8 cellular contexts compared by ENCODE assay signal in genomic region chr9:100351508-100351907, GRCh38. TPM values are rescaled to one million over a fixed set of nuclear protein-coding genes. Genes with fewer than 3 reads are reported as not detected.
DNase-seq lines count a peak whose midpoint lies in the region; ATAC-seq and TF ChIP-seq lines count a peak whose summit lies in the region.

No MANE protein-coding gene starts in this region.

- H3K9me3 Mint-ChIP-seq in WTC11 = peaks cover 11% of the 10 kb centered on the region

- no peaks in the 10 kb centered on the region for H3F3A ChIP-seq in smooth muscle cell (ENCODE audit: low read depth)

- H3K27ac ChIP-seq in HCT116 (ENCODE audit: low read depth, low read length) = no peak overlapping the region
- no peak overlapping the region for H3K27ac ChIP-seq in hepatocyte
- H3K27ac ChIP-seq in smooth muscle cell (ENCODE audit: low read depth) = no peak overlapping the region

- no peaks in the 10 kb centered on the region for H3K27me3 Mint-ChIP-seq in WTC11 (ENCODE audit: low read depth)

- BruUV-seq in HCT116 (replicated peaks; lab: Mats Ljungman, UMichigan) = no TSS peak

- H3K9me2 ChIP-seq in HCT116 (ENCODE audit: insufficient read depth) = no peaks in the 10 kb centered on the region
- no peaks in the 10 kb centered on the region for H3K9me2 ChIP-seq in hepatocyte (replicated peaks; ENCODE audit: insufficient read depth)

- RAD21 ChIA-PET in HCT116 (lab: Charles Lee; ENCODE audit: low non-redundant PET in 1 of 2, low total read pairs in 2 of 2, uncharacterized antibody in 2 of 2, unreplicated experiment in 2 of 2) = no interaction called here

- no peak for TF ChIP-seq POLR2A in HCT116 (IDR thresholded peaks at IDR 0.05; ENCODE audit: borderline replicate concordance, extremely low read depth, insufficient read depth, insufficient read length)

- peaks cover 7 to 20% of the 10 kb centered on the region in 2 experiments for H3K36me3 ChIP-seq in HCT116 (ENCODE audit: control insufficient read depth in 1 of 2, insufficient read depth in 2 of 2, low read length in 2 of 2)
- no peaks in the 10 kb centered on the region for H3K36me3 ChIP-seq in hepatocyte (replicated peaks; ENCODE audit: insufficient read depth, low read depth)
- H3K36me3 ChIP-seq in smooth muscle cell (ENCODE audit: low read depth) = no peaks in the 10 kb centered on the region

- peak overlapping the region; percentile 88; the same call in 1 of the 2 replicates for H3K27ac Mint-ChIP-seq in WTC11

- no peak overlapping the region for H2AFZ ChIP-seq in HCT116 (ENCODE audit: low read depth, low read length, poor library complexity, severe bottlenecking)
- H2AFZ ChIP-seq in hepatocyte = no peak overlapping the region
- peak overlapping the region; percentile 89 for H2AFZ ChIP-seq in smooth muscle cell (ENCODE audit: low read depth)

- no peaks in the 10 kb centered on the region for H3K27me3 ChIP-seq in HCT116 (ENCODE audit: insufficient read depth, low read length)
- no peaks in the 10 kb centered on the region for H3K27me3 ChIP-seq in hepatocyte
- H3K27me3 ChIP-seq in smooth muscle cell (ENCODE audit: low read depth) = no peaks in the 10 kb centered on the region

- WGBS in hepatocyte (ENCODE audit: low lambda C conversion rate, missing lambda C conversion rate) = 23% methylated on average over 5 of the region's 5 CpGs
- WGBS in smooth muscle cell (ENCODE audit: low lambda C conversion rate) = 15% methylated on average over 5 of the region's 5 CpGs

- H3K4me2 ChIP-seq in HCT116 (ENCODE audit: low read length) (peak overlapping the region; percentile 78), hepatocyte (peak overlapping the region; percentile 74), smooth muscle cell (peak overlapping the region; percentile 90)

- POLR2A ChIA-PET in HCT116 (lab: Charles Lee) (interaction anchor here (1.5 kb wide), 1 partner anchor 26 kb away, joined by 3 read pairs; no protein-coding TSS in a partner anchor), WTC11 (lab: Charles Lee) (interaction anchor here (0.9 to 1.5 kb wide), 4 partner anchors 11 to 121 kb away, joined by 4 to 5 read pairs (median 4); partner anchors contain the start of genes MSANTD3 and TMEFF1)

- H3K4me3 Mint-ChIP-seq in WTC11 = peak overlapping the region; percentile 94

- TF ChIP-seq RAD21 in HCT116 (IDR thresholded peaks at IDR 0.05; ENCODE audit: low read depth) = no peak

- intact Hi-C loops in HCT116 (cut with micrococcal nuclease) = no loop called here

- H3K4me1 Mint-ChIP-seq in WTC11 = peaks cover 50% of the 10 kb centered on the region

- peaks cover 35% of the 10 kb centered on the region for H3K36me3 Mint-ChIP-seq in WTC11

- CTCF ChIA-PET in HCT116 (lab: Charles Lee) (interaction anchor here (2.0 kb wide), 1 partner anchor 27 kb away, joined by 8 read pairs; no protein-coding TSS in a partner anchor), WTC11 (lab: Charles Lee) (interaction anchor here (0.7 to 3.3 kb wide), 3 partner anchors 20 to 136 kb away, joined by 3 to 18 read pairs (median 4); no protein-coding TSS in a partner anchor)

- no peaks in the 10 kb centered on the region for H3K9me3 ChIP-seq in HCT116 (ENCODE audit: control insufficient read depth in 1 of 2, insufficient read depth in 1 of 2, low read depth in 1 of 2, low read length in 2 of 2)
- no peaks in the 10 kb centered on the region for H3K9me3 ChIP-seq in hepatocyte (ENCODE audit: low read depth)
- H3K9me3 ChIP-seq in smooth muscle cell (replicated peaks; ENCODE audit: low read depth) = no peaks in the 10 kb centered on the region

- H4K20me1 ChIP-seq in HCT116 (ENCODE audit: insufficient read depth) (peaks cover 8% of the 10 kb centered on the region; the same call in 1 of the 2 replicates), hepatocyte (ENCODE audit: insufficient read depth, poor library complexity, severe bottlenecking) (peaks cover 25% of the 10 kb centered on the region), smooth muscle cell (ENCODE audit: low read depth) (peaks cover 28% of the 10 kb centered on the region)

- no peak for DNase-seq in HCT116 (ENCODE audit: low read depth, low spot score)
- no peak for DNase-seq in WTC11 (ENCODE audit: low spot score)
- no peak for DNase-seq in hepatocyte (ENCODE audit: low spot score)
- DNase-seq in smooth muscle cell (lab: John Stamatoyannopoulos, UW; ENCODE audit: unreplicated experiment) = no peak
- DNase-seq in NCI-H2227 treated with DMSO at 0.1 percent for 48 hours (lab: John Stamatoyannopoulos, UW) = no peak
- DNase-seq in NK-92 treated with Interleukin-12 subunit alpha and Interleukin-12 subunit beta, amount 100 ng/mL, for 24 hours (lab: John Stamatoyannopoulos, UW) = no peak
- DNase-seq in AML-193 (lab: John Stamatoyannopoulos, UW) = no peak
- DNase-seq in HUDEP-2 (lab: John Stamatoyannopoulos, UW; ENCODE audit: unreplicated experiment in 76 of 76) = no peak

- H3K9ac ChIP-seq in HCT116 (ENCODE audit: low read length) (peak overlapping the region; percentile 93), smooth muscle cell (ENCODE audit: low read depth) (peak overlapping the region; percentile 86)

- no peak for TF ChIP-seq CTCF in HCT116 (IDR thresholded peaks at IDR 0.05 in 2 of 3, conservative IDR thresholded peaks at IDR 0.05 in 1 of 3; ENCODE audit: borderline replicate concordance in 1 of 3, insufficient read depth in 1 of 3, low read depth in 2 of 3, low read length in 2 of 3)
- no peak for TF ChIP-seq CTCF in WTC11 (IDR thresholded peaks at IDR 0.05)
- no peak for TF ChIP-seq CTCF in hepatocyte (IDR thresholded peaks at IDR 0.05; ENCODE audit: poor library complexity)
- no peak for TF ChIP-seq CTCF in smooth muscle cell (IDR thresholded peaks at IDR 0.05; ENCODE audit: borderline replicate concordance, insufficient read depth, poor library complexity, severe bottlenecking)

- H3K79me2 ChIP-seq in HCT116 (ENCODE audit: insufficient read depth, low read length) (peaks cover 64% of the 10 kb centered on the region), hepatocyte (peaks cover 60% of the 10 kb centered on the region), smooth muscle cell (ENCODE audit: low read depth) (peaks cover 58% of the 10 kb centered on the region)

- ATAC-seq in HCT116 = no peak
- no peak for ATAC-seq in WTC11

- H3K4me3 ChIP-seq in HCT116 (replicated peaks in 1 of 2; ENCODE audit: low read depth in 1 of 2, low read length in 2 of 2) (peak overlapping the region; percentile 88 to 91), hepatocyte (peak overlapping the region; percentile 86), smooth muscle cell (peak overlapping the region; percentile 73)

- peaks cover 0 to 26% of the 10 kb centered on the region in 2 experiments; a peak in 2 of 4 replicates for H3K4me1 ChIP-seq in HCT116 (ENCODE audit: control insufficient read depth in 1 of 2, insufficient read depth in 2 of 2, low read length in 2 of 2)
- H3K4me1 ChIP-seq in hepatocyte (ENCODE audit: insufficient read depth) = peaks cover 23% of the 10 kb centered on the region
- H3K4me1 ChIP-seq in smooth muscle cell (ENCODE audit: low read depth) = peaks cover 27% of the 10 kb centered on the region

TF ChIP-seq in HCT116, 20 proteins besides CTCF, POLR2A, EP300 and RAD21 (continues in another document):
- TF ChIP-seq EZH2 (IDR thresholded peaks at IDR 0.05) (no peak), CEBPB (IDR thresholded peaks at IDR 0.05; ENCODE audit: low read depth) (no peak), ZFX (IDR thresholded peaks at IDR 0.05) (no peak), ELF1 (IDR thresholded peaks at IDR 0.05; ENCODE audit: borderline replicate concordance, low read depth) (no peak)

TF ChIP-seq in WTC11, 78 proteins besides CTCF, POLR2A, EP300 and RAD21:
- TF ChIP-seq SP1 (CRISPR knock-in tag; conservative IDR thresholded peaks at IDR 0.05) (no peak), ATF1 (CRISPR knock-in tag; IDR thresholded peaks at IDR 0.05) (no peak), ZNF416 (CRISPR knock-in tag; IDR thresholded peaks at IDR 0.05) (no peak), ZNF396 (CRISPR knock-in tag; IDR thresholded peaks at IDR 0.05; ENCODE audit: borderline replicate concordance) (no peak), FOXJ3 (CRISPR knock-in tag; IDR thresholded peaks at IDR 0.05; ENCODE audit: borderline replicate concordance) (no peak), MYBL2 (CRISPR knock-in tag; IDR thresholded peaks at IDR 0.05) (no peak)

RNA-seq across cellular contexts. Expression of gene TEX10, which starts 1.2 kb away (rescaled TPM):
- total RNA-seq in HCT116 (2021; ENCODE audit: unreplicated experiment) (53.0 TPM), WTC11 (2021) (47.6 to 64.7 TPM (median 50.5 TPM) in 3 replicates), hepatocyte (26.6 and 30.0 TPM in 2 replicates), smooth muscle cell (29.2 and 30.5 TPM in 2 replicates)
- polyA plus RNA-seq in HCT116 (2012) = 20.4 and 27.0 TPM in 2 replicates
- polyA plus RNA-seq in hepatocyte (18.3 and 21.8 TPM in 2 replicates), smooth muscle cell (13.5 and 16.3 TPM in 2 replicates)
